ENCODE assay signal across 1 cellular context in genomic region chr1:234683856-234684632, GRCh38.
TF ChIP-seq lines count a peak whose summit lies in the region.

No MANE protein-coding gene starts in this region.

TF ChIP-seq in K562, 482 proteins besides CTCF, POLR2A, EP300 and RAD21 (continued from another document and continues in another):
- TF ChIP-seq HMBOX1 (IDR thresholded peaks at IDR 0.05) (no peak), MCM7 (IDR thresholded peaks at IDR 0.05) (no peak), EHMT2 (IDR thresholded peaks at IDR 0.05) (no peak), ZFX (CRISPR knock-in tag; IDR thresholded peaks at IDR 0.05) (no peak), ZNF224 (CRISPR knock-in tag; IDR thresholded peaks at IDR 0.05) (no peak), DPF2 (IDR thresholded peaks at IDR 0.05) (peak; percentile 53; the same call in 1 of the 2 replicates), ZFP36 (IDR thresholded peaks at IDR 0.05; ENCODE audit: low read depth, low read length, partially characterized antibody) (no peak), ZNF282 (CRISPR knock-in tag; IDR thresholded peaks at IDR 0.05) (no peak), STAT6 (CRISPR knock-in tag; IDR thresholded peaks at IDR 0.05) (no peak), HOMEZ (CRISPR knock-in tag; IDR thresholded peaks at IDR 0.05) (no peak), FOSL1 (tag; conservative IDR thresholded peaks at IDR 0.05) (peak; percentile 77), ZNF12 (CRISPR knock-in tag; IDR thresholded peaks at IDR 0.05) (no peak), ZNF507 (tag; conservative IDR thresholded peaks at IDR 0.05) (no peak), HNRNPH1 (optimal IDR thresholded peaks at IDR 0.05; ENCODE audit: low read depth, low read length) (no peak), IRF9 (tag; IDR thresholded peaks at IDR 0.05) (0 out of 2 replicates have a peak, but pooled peaks have one; percentile 64), MITF (IDR thresholded peaks at IDR 0.05) (no peak), E2F3 (CRISPR knock-in tag; IDR thresholded peaks at IDR 0.05) (no peak), NR0B1 (IDR thresholded peaks at IDR 0.05; ENCODE audit: partially characterized antibody) (no peak), ZMIZ1 (IDR thresholded peaks at IDR 0.05; ENCODE audit: low read depth in 2 of 2, low read length in 2 of 2) (no peak), E4F1 (CRISPR knock-in tag; IDR thresholded peaks at IDR 0.05; ENCODE audit: borderline replicate concordance) (no peak), ZNF592 (IDR thresholded peaks at IDR 0.05) (no peak), TSC22D4 (tag; IDR thresholded peaks at IDR 0.05) (no peak), SIN3A (IDR thresholded peaks at IDR 0.05; ENCODE audit: borderline replicate concordance in 2 of 2, control insufficient read depth in 1 of 2, low read depth in 2 of 2, low read length in 2 of 2) (no peak), RUNX1 (IDR thresholded peaks at IDR 0.05; ENCODE audit: low read depth) (no peak)
